In the genomic region with DNA sequence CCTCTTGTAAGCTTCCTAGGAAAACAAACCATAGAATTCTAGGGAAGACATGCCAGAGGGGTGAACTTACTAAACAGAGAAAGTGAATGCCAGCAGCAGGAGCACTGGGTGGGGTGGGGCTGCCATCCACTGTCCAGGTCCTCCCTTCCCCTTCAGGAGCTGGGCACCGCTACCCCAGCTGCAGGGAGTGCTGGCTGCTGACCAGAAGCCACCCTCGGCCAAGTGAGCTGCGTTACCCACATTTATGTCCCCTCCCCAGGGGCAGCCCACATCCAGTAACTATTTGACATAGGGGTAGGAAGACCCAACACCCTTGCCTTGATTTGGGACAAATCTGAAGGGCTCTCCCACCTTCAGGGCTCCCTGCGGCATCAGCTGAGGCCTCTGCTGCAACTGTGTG, we compare ENCODE assay signal across 1 cellular context.
TF ChIP-seq lines count a peak whose summit lies in the region.

No MANE protein-coding gene starts in this region.

TF ChIP-seq in GM23338, 12 proteins besides CTCF, POLR2A, EP300 and RAD21:
- no peak for TF ChIP-seq STAT1 (IDR thresholded peaks at IDR 0.05; ENCODE audit: unreplicated experiment)
- TF ChIP-seq, protein P1, sequence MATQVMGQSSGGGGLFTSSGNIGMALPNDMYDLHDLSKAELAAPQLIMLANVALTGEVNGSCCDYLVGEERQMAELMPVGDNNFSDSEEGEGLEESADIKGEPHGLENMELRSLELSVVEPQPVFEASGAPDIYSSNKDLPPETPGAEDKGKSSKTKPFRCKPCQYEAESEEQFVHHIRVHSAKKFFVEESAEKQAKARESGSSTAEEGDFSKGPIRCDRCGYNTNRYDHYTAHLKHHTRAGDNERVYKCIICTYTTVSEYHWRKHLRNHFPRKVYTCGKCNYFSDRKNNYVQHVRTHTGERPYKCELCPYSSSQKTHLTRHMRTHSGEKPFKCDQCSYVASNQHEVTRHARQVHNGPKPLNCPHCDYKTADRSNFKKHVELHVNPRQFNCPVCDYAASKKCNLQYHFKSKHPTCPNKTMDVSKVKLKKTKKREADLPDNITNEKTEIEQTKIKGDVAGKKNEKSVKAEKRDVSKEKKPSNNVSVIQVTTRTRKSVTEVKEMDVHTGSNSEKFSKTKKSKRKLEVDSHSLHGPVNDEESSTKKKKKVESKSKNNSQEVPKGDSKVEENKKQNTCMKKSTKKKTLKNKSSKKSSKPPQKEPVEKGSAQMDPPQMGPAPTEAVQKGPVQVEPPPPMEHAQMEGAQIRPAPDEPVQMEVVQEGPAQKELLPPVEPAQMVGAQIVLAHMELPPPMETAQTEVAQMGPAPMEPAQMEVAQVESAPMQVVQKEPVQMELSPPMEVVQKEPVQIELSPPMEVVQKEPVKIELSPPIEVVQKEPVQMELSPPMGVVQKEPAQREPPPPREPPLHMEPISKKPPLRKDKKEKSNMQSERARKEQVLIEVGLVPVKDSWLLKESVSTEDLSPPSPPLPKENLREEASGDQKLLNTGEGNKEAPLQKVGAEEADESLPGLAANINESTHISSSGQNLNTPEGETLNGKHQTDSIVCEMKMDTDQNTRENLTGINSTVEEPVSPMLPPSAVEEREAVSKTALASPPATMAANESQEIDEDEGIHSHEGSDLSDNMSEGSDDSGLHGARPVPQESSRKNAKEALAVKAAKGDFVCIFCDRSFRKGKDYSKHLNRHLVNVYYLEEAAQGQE (IDR thresholded peaks at IDR 0.05; ENCODE audit: unreplicated experiment): no peak
- no peak for TF ChIP-seq JUNB (IDR thresholded peaks at IDR 0.05; ENCODE audit: unreplicated experiment)
- TF ChIP-seq ZNF331 (CRISPR knock-in tag; IDR thresholded peaks at IDR 0.05; ENCODE audit: low read depth): no peak
- TF ChIP-seq EZH2 (IDR thresholded peaks at IDR 0.05; ENCODE audit: low read depth, unreplicated experiment): no peak
- TF ChIP-seq CREB1 (CRISPR knock-in tag; IDR thresholded peaks at IDR 0.05; ENCODE audit: low read depth): no peak
- TF ChIP-seq, protein P2, sequence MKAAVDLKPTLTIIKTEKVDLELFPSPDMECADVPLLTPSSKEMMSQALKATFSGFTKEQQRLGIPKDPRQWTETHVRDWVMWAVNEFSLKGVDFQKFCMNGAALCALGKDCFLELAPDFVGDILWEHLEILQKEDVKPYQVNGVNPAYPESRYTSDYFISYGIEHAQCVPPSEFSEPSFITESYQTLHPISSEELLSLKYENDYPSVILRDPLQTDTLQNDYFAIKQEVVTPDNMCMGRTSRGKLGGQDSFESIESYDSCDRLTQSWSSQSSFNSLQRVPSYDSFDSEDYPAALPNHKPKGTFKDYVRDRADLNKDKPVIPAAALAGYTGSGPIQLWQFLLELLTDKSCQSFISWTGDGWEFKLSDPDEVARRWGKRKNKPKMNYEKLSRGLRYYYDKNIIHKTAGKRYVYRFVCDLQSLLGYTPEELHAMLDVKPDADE (IDR thresholded peaks at IDR 0.05): no peak
- TF ChIP-seq NANOG (IDR thresholded peaks at IDR 0.05; ENCODE audit: borderline replicate concordance): no peak
- TF ChIP-seq, protein P3, sequence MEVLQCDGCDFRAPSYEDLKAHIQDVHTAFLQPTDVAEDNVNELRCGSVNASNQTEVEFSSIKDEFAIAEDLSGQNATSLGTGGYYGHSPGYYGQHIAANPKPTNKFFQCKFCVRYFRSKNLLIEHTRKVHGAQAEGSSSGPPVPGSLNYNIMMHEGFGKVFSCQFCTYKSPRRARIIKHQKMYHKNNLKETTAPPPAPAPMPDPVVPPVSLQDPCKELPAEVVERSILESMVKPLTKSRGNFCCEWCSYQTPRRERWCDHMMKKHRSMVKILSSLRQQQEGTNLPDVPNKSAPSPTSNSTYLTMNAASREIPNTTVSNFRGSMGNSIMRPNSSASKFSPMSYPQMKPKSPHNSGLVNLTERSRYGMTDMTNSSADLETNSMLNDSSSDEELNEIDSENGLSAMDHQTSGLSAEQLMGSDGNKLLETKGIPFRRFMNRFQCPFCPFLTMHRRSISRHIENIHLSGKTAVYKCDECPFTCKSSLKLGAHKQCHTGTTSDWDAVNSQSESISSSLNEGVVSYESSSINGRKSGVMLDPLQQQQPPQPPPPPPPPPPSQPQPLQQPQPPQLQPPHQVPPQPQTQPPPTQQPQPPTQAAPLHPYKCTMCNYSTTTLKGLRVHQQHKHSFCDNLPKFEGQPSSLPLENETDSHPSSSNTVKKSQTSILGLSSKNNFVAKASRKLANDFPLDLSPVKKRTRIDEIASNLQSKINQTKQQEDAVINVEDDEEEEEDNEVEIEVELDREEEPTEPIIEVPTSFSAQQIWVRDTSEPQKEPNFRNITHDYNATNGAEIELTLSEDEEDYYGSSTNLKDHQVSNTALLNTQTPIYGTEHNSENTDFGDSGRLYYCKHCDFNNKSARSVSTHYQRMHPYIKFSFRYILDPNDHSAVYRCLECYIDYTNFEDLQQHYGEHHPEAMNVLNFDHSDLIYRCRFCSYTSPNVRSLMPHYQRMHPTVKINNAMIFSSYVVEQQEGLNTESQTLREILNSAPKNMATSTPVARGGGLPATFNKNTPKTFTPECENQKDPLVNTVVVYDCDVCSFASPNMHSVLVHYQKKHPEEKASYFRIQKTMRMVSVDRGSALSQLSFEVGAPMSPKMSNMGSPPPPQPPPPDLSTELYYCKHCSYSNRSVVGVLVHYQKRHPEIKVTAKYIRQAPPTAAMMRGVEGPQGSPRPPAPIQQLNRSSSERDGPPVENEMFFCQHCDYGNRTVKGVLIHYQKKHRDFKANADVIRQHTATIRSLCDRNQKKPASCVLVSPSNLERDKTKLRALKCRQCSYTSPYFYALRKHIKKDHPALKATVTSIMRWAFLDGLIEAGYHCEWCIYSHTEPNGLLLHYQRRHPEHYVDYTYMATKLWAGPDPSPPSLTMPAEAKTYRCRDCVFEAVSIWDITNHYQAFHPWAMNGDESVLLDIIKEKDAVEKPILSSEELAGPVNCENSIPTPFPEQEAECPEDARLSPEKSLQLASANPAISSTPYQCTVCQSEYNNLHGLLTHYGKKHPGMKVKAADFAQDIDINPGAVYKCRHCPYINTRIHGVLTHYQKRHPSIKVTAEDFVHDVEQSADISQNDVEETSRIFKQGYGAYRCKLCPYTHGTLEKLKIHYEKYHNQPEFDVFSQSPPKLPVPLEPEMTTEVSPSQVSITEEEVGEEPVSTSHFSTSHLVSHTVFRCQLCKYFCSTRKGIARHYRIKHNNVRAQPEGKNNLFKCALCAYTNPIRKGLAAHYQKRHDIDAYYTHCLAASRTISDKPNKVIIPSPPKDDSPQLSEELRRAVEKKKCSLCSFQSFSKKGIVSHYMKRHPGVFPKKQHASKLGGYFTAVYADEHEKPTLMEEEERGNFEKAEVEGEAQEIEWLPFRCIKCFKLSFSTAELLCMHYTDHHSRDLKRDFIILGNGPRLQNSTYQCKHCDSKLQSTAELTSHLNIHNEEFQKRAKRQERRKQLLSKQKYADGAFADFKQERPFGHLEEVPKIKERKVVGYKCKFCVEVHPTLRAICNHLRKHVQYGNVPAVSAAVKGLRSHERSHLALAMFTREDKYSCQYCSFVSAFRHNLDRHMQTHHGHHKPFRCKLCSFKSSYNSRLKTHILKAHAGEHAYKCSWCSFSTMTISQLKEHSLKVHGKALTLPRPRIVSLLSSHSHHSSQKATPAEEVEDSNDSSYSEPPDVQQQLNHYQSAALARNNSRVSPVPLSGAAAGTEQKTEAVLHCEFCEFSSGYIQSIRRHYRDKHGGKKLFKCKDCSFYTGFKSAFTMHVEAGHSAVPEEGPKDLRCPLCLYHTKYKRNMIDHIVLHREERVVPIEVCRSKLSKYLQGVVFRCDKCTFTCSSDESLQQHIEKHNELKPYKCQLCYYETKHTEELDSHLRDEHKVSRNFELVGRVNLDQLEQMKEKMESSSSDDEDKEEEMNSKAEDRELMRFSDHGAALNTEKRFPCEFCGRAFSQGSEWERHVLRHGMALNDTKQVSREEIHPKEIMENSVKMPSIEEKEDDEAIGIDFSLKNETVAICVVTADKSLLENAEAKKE (CRISPR knock-in tag; IDR thresholded peaks at IDR 0.05): no peak
- TF ChIP-seq ZNF114 (CRISPR knock-in tag; IDR thresholded peaks at IDR 0.05): no peak
- TF ChIP-seq POLR2AphosphoS5 (IDR thresholded peaks at IDR 0.05; ENCODE audit: low read depth): no peak
- TF ChIP-seq EZH2phosphoT487 (IDR thresholded peaks at IDR 0.05; ENCODE audit: unreplicated experiment): no peak
